ENCODE assay signal across 32 cellular contexts in the genomic region with DNA sequence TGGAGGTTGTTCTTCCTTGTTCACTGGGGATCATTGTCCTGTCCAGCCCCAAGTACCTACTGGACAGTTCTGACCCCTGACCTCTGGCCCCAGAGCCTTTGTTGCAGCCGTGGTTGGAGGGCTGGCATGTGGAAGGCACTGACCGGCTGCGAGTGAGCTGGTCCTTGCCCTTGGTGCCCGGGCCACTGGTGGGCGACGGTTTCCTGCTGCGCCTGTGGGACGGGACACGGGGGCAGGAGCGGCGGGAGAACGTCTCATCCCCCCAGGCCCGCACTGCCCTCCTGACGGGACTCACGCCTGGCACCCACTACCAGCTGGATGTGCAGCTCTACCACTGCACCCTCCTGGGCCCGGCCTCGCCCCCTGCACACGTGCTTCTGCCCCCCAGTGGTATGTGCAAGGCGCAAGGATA. TPM values are rescaled to one million over a fixed set of nuclear protein-coding genes. Genes with fewer than 3 reads are reported as not detected.
"Had no signal": no experiment of that assay in that cellular context is flagged by ENCODE, and none has a peak within 500 bp of the region (broad histone marks: within the 10 kb centered on the region; RNA-seq: fewer than 3 reads in every experiment).

No MANE protein-coding gene starts in this region.

- DNase-seq: activated CD4-positive, alpha-beta T cell treated with anti-CD3 and anti-CD28 coated beads for 4 hours; activated CD4-positive, alpha-beta T cell treated with anti-CD3 and anti-CD28 coated beads, Interleukin-2, amount 50 U/mL, for 4 hours; activated effector memory CD4-positive, alpha-beta T cell treated with Interleukin-2 at 50 U/mL for 16 hours; activated naive CD4-positive, alpha-beta T cell treated with Interleukin-2 at 50 U/mL for 16 hours; activated naive CD8-positive, alpha-beta T cell treated with anti-CD3 and anti-CD28 coated beads for 36 hours; activated T-cell treated with anti-CD3 and anti-CD28 coated beads for 4 hours; activated T-cell treated with anti-CD3 and anti-CD28 coated beads, Interleukin-2, amount 50 U/mL, for 72 hours; effector memory CD8-positive, alpha-beta T cell; foreskin fibroblast; heart left ventricle; hypothalamus; immature natural killer cell; kidney; left colon; naive B cell; nephron progenitor cell; ovary; retina; stimulated activated CD4-positive, alpha-beta T cell treated with anti-CD3 and anti-CD28 coated beads, Interleukin-2, amount 100 ng/mL, for 48 hours; T-helper 1 cell; thyroid gland had no signal

- H3K4me1 Mint-ChIP-seq: activated naive CD8-positive, alpha-beta T cell treated with anti-CD3 and anti-CD28 coated beads for 36 hours; brain; immature natural killer cell; mesothelial cell of epicardium; naive B cell had no signal

- H3K27me3 ChIP-seq: adrenal gland, ascending aorta, heart left ventricle, ovary, thyroid gland had no signal

- H3K4me3 ChIP-seq: adrenal gland, ascending aorta, coronary artery, heart left ventricle, ovary, prostate gland, thyroid gland had no signal

- H3K36me3 ChIP-seq: adrenal gland, ascending aorta, ovary, prostate gland had no signal

- H3K9me3 Mint-ChIP-seq: activated naive CD8-positive, alpha-beta T cell treated with anti-CD3 and anti-CD28 coated beads for 36 hours; activated T-cell treated with anti-CD3 and anti-CD28 coated beads, Interleukin-2, amount 50 U/mL, for 72 hours; brain; effector memory CD8-positive, alpha-beta T cell; immature natural killer cell; mesothelial cell of epicardium; naive B cell; nephron progenitor cell; stimulated activated naive CD8-positive, alpha-beta T cell treated with anti-CD3 and anti-CD28 coated beads, Interleukin-15, Interleukin-2, amounts not matched to agents 100 ng/mL and 50 ng/mL, for 24 hours; T-helper 2 cell treated with Interferon-gamma antibody and Interleukin-4, amounts not matched to agents 5 μg/mL and 100 μg/mL, for 36 hours had no signal

- H3K4me1 ChIP-seq: adrenal gland, ascending aorta, prostate gland had no signal

- H3K4me3 Mint-ChIP-seq: activated naive CD8-positive, alpha-beta T cell treated with anti-CD3 and anti-CD28 coated beads for 36 hours; activated T-cell treated with anti-CD3 and anti-CD28 coated beads, Interleukin-2, amount 50 U/mL, for 72 hours; brain; effector memory CD8-positive, alpha-beta T cell; immature natural killer cell; mesothelial cell of epicardium; nephron progenitor cell; stimulated activated naive CD8-positive, alpha-beta T cell treated with anti-CD3 and anti-CD28 coated beads, Interleukin-15, Interleukin-2, amounts not matched to agents 100 ng/mL and 50 ng/mL, for 24 hours; T-helper 2 cell treated with Interferon-gamma antibody and Interleukin-4, amounts not matched to agents 5 μg/mL and 100 μg/mL, for 36 hours had no signal

- H3K36me3 Mint-ChIP-seq: activated naive CD8-positive, alpha-beta T cell treated with anti-CD3 and anti-CD28 coated beads for 36 hours; brain; mesothelial cell of epicardium; naive B cell had no signal

- H3K27me3 Mint-ChIP-seq: activated naive CD8-positive, alpha-beta T cell treated with anti-CD3 and anti-CD28 coated beads for 36 hours; stimulated activated naive CD8-positive, alpha-beta T cell treated with anti-CD3 and anti-CD28 coated beads, Interleukin-15, Interleukin-2, amounts not matched to agents 100 ng/mL and 50 ng/mL, for 24 hours had no signal

- H3K27ac Mint-ChIP-seq: activated naive CD8-positive, alpha-beta T cell treated with anti-CD3 and anti-CD28 coated beads for 36 hours; activated T-cell treated with anti-CD3 and anti-CD28 coated beads, Interleukin-2, amount 50 U/mL, for 72 hours; brain; effector memory CD8-positive, alpha-beta T cell; mesothelial cell of epicardium; stimulated activated naive CD8-positive, alpha-beta T cell treated with anti-CD3 and anti-CD28 coated beads, Interleukin-15, Interleukin-2, amounts not matched to agents 100 ng/mL and 50 ng/mL, for 24 hours; T-helper 2 cell treated with Interferon-gamma antibody and Interleukin-4, amounts not matched to agents 5 μg/mL and 100 μg/mL, for 36 hours had no signal

- FAIRE-seq: kidney had no signal

- H3K9me3 ChIP-seq: adrenal gland, ascending aorta, heart left ventricle, ovary, prostate gland, thyroid gland had no signal

- ATAC-seq: activated T-cell treated with anti-CD3 and anti-CD28 coated beads, Interleukin-2, amount 50 U/mL, for 72 hours; effector memory CD8-positive, alpha-beta T cell; heart left ventricle; left colon had no signal

- H3K27ac ChIP-seq: adrenal gland, ascending aorta, coronary artery, heart left ventricle, ovary, prostate gland, thyroid gland had no signal

RNA-seq across cellular contexts. Expression of a gene that starts 25.4 kb away (rescaled TPM):
- total RNA-seq: activated naive CD8-positive, alpha-beta T cell treated with anti-CD3 and anti-CD28 coated beads for 36 hours; activated T-cell treated with anti-CD3 and anti-CD28 coated beads, Interleukin-2, amount 50 U/mL, for 72 hours; ascending aorta; cerebellum; mesothelial cell of epicardium; prostate gland had no signal

RNA-seq across cellular contexts. Expression of a gene that starts 26.8 kb away (rescaled TPM):
- total RNA-seq: activated naive CD8-positive, alpha-beta T cell treated with anti-CD3 and anti-CD28 coated beads for 36 hours; adrenal gland; ascending aorta; cardiac septum; cerebellum; heart left ventricle; lung microvascular endothelial cell had no signal
- polyA plus RNA-seq: adrenal gland, heart left ventricle, immature natural killer cell, ovary had no signal

RNA-seq across cellular contexts. Expression of a gene that starts 42.4 kb away (rescaled TPM):
- total RNA-seq: activated T-cell treated with anti-CD3 and anti-CD28 coated beads, Interleukin-2, amount 50 U/mL, for 72 hours; ascending aorta; cardiac septum; lung microvascular endothelial cell had no signal

RNA-seq across cellular contexts. Expression of a gene that starts 46.6 kb away (rescaled TPM):
- total RNA-seq: ascending aorta had no signal
